17 cellular contexts compared by ENCODE assay signal in the genomic region with DNA sequence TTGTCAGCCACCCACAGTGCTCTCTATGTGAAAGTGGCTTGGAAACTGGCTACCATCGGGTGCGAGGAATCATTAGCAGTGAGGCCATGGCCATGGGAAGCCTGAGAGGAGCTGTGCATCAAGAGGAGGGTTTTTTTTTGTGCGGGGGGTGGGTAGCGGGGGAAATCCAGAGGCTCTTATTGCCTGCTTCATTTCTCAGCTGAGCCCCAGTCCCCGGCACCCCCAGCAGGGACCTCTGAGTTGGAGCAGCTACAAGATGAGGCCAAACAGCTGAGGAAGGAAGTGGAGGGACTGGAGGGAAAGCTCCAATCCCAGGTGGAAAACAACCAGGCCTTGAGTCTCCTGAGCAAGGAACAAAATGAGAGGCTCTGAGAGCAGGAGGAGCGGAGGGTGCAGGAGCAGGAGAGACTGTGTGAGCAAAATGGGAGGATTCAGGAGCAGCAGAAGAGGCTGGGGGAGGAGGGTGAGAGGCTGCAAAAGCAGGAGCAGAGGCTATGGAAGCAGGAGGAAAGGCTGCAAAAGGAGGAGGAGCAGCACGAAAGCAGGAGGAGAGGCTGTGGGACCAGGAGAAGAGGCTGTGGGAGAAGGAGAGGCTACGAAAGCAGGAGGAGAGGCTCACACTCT.
DNase-seq lines count a peak whose midpoint lies in the region; ATAC-seq and TF ChIP-seq lines count a peak whose summit lies in the region.
"Had no signal": no experiment of that assay in that cellular context is flagged by ENCODE, and none has a peak within 500 bp of the region (broad histone marks: within the 10 kb centered on the region; RNA-seq: fewer than 3 reads in every experiment).

No MANE protein-coding gene starts in this region.

- H3K9me3 ChIP-seq in heart right ventricle (no peaks in the 10 kb centered on the region), upper lobe of right lung (no peaks in the 10 kb centered on the region)
- H3K9me3 ChIP-seq: BLaER1 had no signal

- H3K4me1 ChIP-seq in heart right ventricle (peaks cover 0 to 6% (median 0%) of the 10 kb centered on the region in 9 donors), upper lobe of right lung (no peaks in the 10 kb centered on the region)
- H3K4me1 ChIP-seq: BLaER1 had no signal

- peak; percentile 39 for DNase-seq in cardiac septum (ENCODE audit: low spot score)
- DNase-seq in heart right ventricle = no peak
- peak; percentile 54 for DNase-seq in coronary artery (ENCODE audit: low spot score)
- DNase-seq in mesenteric fat pad (ENCODE audit: low spot score) = peak; percentile 45
- DNase-seq in upper lobe of right lung = peak; percentile 40
- no peak for DNase-seq in NK-92 treated with Interleukin-12 subunit alpha and Interleukin-12 subunit beta, amount 100 ng/mL, for 24 hours (lab: John Stamatoyannopoulos, UW)
- DNase-seq: CD4-positive, CD25-positive, alpha-beta regulatory T cell; KBM-7; NCI-H1105 treated with DMSO at 0.1 percent for 48 hours; NCI-H2029; NCI-H446 treated with DMSO at 0.1 percent for 48 hours; NCI-H526; NCI-H82; PC-9; SHP77 had no signal

- H3K36me3 ChIP-seq in heart right ventricle (no peaks in the 10 kb centered on the region), upper lobe of right lung (no peaks in the 10 kb centered on the region)
- H3K36me3 ChIP-seq: BLaER1 had no signal

- ATAC-seq in heart right ventricle (no peak), upper lobe of right lung (no peak), HG03045 (IDR thresholded peaks at IDR 0.05; ENCODE audit: unreplicated experiment) (no peak)

- TF ChIP-seq CTCF in heart right ventricle (IDR thresholded peaks at IDR 0.05) = no peak
- TF ChIP-seq CTCF in coronary artery (IDR thresholded peaks at IDR 0.05) = no peak
- no peak for TF ChIP-seq CTCF in upper lobe of right lung (IDR thresholded peaks at IDR 0.05)

- H3K4me3 ChIP-seq in heart right ventricle (no peak overlapping the region), coronary artery (no peak overlapping the region), upper lobe of right lung (no peak overlapping the region)
- H3K4me3 ChIP-seq: BLaER1, PC-9 had no signal

- intact Hi-C loops in cardiac septum (cut with DNase I) (no loop called here), heart right ventricle (cut with DNase I) (loop anchor here in 2 of 10 donors (5.0 kb wide), 2 partner anchors 822 to 1668 kb away; partner anchors contain the start of gene ARNT2 (in 1 of the 2)), upper lobe of right lung (cut with DNase I) (no loop called here)

- no peak overlapping the region for H3K27ac ChIP-seq in heart right ventricle
- H3K27ac ChIP-seq in coronary artery = no peak overlapping the region
- H3K27ac ChIP-seq in upper lobe of right lung = no peak overlapping the region
- H3K27ac ChIP-seq: BLaER1, PC-9 had no signal

- H3K27me3 ChIP-seq in heart right ventricle = peaks cover 0 to 3% (median 0%) of the 10 kb centered on the region in 7 donors
- no peaks in the 10 kb centered on the region for H3K27me3 ChIP-seq in upper lobe of right lung
- H3K27me3 ChIP-seq: BLaER1 had no signal

- WGBS in heart right ventricle, 2 donors = 82% methylated on average over 8 of the region's 8 CpGs

Comparison
In these comparisons a context has a peak if more than half of its experiments do, and no peak if none do; other contexts are left out.
1. DNase-seq: peak in cardiac septum (single experiment), coronary artery (single experiment), mesenteric fat pad (single experiment) and upper lobe of right lung (single experiment); none in heart right ventricle (0 of 2) and NK-92 treated with Interleukin-12 subunit alpha and Interleukin-12 subunit beta, amount 100 ng/mL, for 24 hours (single experiment).